1 cellular context compared by ENCODE assay signal in genomic region chr9:107794259-107794658, GRCh38.
TF ChIP-seq lines count a peak whose summit lies in the region.

No MANE protein-coding gene starts in this region.

TF ChIP-seq in K562, 482 proteins besides CTCF, POLR2A, EP300 and RAD21 (continued from another document and continues in another):
- TF ChIP-seq SMC3 (conservative IDR thresholded peaks at IDR 0.05; ENCODE audit: insufficient read depth, low read depth, low read length): no peak
- TF ChIP-seq SP2 (IDR thresholded peaks at IDR 0.05; ENCODE audit: extremely low read depth, low read depth, low read length, poor library complexity, severe bottlenecking): no peak
- TF ChIP-seq ZNF12 (CRISPR knock-in tag; IDR thresholded peaks at IDR 0.05): no peak
- no peak for TF ChIP-seq MBD1 (CRISPR knock-in tag; IDR thresholded peaks at IDR 0.05)
- TF ChIP-seq, protein P1, sequence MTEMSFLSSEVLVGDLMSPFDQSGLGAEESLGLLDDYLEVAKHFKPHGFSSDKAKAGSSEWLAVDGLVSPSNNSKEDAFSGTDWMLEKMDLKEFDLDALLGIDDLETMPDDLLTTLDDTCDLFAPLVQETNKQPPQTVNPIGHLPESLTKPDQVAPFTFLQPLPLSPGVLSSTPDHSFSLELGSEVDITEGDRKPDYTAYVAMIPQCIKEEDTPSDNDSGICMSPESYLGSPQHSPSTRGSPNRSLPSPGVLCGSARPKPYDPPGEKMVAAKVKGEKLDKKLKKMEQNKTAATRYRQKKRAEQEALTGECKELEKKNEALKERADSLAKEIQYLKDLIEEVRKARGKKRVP (CRISPR knock-in tag; IDR thresholded peaks at IDR 0.05): no peak
- no peak for TF ChIP-seq CHCHD3 (CRISPR knock-in tag; IDR thresholded peaks at IDR 0.05)
- TF ChIP-seq E2F5 (CRISPR knock-in tag; IDR thresholded peaks at IDR 0.05): no peak
- peak in 1 of 2 experiments; percentile 64; a peak in 1 of 4 replicates for TF ChIP-seq ZNF639 (CRISPR knock-in tag; conservative IDR thresholded peaks at IDR 0.05 in 1 of 2, IDR thresholded peaks at IDR 0.05 in 1 of 2)
- TF ChIP-seq ZFX (CRISPR knock-in tag; IDR thresholded peaks at IDR 0.05): no peak
- TF ChIP-seq SOX6 (IDR thresholded peaks at IDR 0.05): peak; percentile 83
- TF ChIP-seq ZNF57 (CRISPR knock-in tag; IDR thresholded peaks at IDR 0.05): no peak
- no peak for TF ChIP-seq MYBL2 (IDR thresholded peaks at IDR 0.05; ENCODE audit: low read depth)
- no peak for TF ChIP-seq MYBL2 (CRISPR knock-in tag; IDR thresholded peaks at IDR 0.05; ENCODE audit: borderline replicate concordance)
- no peak for TF ChIP-seq STAT6 (CRISPR knock-in tag; IDR thresholded peaks at IDR 0.05)
- no peak for TF ChIP-seq ESRRB (CRISPR knock-in tag; IDR thresholded peaks at IDR 0.05; ENCODE audit: borderline replicate concordance)
- no peak for TF ChIP-seq NEUROD1 (IDR thresholded peaks at IDR 0.05; ENCODE audit: borderline replicate concordance, low read depth, low read length, partially characterized antibody)
- TF ChIP-seq, protein P2, sequence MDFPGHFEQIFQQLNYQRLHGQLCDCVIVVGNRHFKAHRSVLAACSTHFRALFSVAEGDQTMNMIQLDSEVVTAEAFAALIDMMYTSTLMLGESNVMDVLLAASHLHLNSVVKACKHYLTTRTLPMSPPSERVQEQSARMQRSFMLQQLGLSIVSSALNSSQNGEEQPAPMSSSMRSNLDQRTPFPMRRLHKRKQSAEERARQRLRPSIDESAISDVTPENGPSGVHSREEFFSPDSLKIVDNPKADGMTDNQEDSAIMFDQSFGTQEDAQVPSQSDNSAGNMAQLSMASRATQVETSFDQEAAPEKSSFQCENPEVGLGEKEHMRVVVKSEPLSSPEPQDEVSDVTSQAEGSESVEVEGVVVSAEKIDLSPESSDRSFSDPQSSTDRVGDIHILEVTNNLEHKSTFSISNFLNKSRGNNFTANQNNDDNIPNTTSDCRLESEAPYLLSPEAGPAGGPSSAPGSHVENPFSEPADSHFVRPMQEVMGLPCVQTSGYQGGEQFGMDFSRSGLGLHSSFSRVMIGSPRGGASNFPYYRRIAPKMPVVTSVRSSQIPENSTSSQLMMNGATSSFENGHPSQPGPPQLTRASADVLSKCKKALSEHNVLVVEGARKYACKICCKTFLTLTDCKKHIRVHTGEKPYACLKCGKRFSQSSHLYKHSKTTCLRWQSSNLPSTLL (IDR thresholded peaks at IDR 0.05): no peak
- no peak for TF ChIP-seq XRCC4 (IDR thresholded peaks at IDR 0.05; ENCODE audit: extremely low read depth, insufficient read depth, insufficient read length)
- TF ChIP-seq ZNF75A (CRISPR knock-in tag; IDR thresholded peaks at IDR 0.05): no peak
- peak; percentile 9; the same call in 1 of the 2 replicates for TF ChIP-seq RB1 (IDR thresholded peaks at IDR 0.05; ENCODE audit: low read depth)
- TF ChIP-seq ZNF395 (CRISPR knock-in tag; IDR thresholded peaks at IDR 0.05): peak; percentile 70; the same call in 1 of the 2 replicates
- TF ChIP-seq BRD9 (IDR thresholded peaks at IDR 0.05; ENCODE audit: low read depth, partially characterized antibody): peak; percentile 26
- peak; percentile 97 for TF ChIP-seq TCF3 (CRISPR knock-in tag; IDR thresholded peaks at IDR 0.05)
- no peak for TF ChIP-seq MCM3 (IDR thresholded peaks at IDR 0.05)
- no peak for TF ChIP-seq RAD51 (IDR thresholded peaks at IDR 0.05; ENCODE audit: borderline replicate concordance, low read depth)
- TF ChIP-seq USF2 (CRISPR knock-in tag; IDR thresholded peaks at IDR 0.05): no peak
- TF ChIP-seq MITF (IDR thresholded peaks at IDR 0.05): no peak
- TF ChIP-seq, protein P3, sequence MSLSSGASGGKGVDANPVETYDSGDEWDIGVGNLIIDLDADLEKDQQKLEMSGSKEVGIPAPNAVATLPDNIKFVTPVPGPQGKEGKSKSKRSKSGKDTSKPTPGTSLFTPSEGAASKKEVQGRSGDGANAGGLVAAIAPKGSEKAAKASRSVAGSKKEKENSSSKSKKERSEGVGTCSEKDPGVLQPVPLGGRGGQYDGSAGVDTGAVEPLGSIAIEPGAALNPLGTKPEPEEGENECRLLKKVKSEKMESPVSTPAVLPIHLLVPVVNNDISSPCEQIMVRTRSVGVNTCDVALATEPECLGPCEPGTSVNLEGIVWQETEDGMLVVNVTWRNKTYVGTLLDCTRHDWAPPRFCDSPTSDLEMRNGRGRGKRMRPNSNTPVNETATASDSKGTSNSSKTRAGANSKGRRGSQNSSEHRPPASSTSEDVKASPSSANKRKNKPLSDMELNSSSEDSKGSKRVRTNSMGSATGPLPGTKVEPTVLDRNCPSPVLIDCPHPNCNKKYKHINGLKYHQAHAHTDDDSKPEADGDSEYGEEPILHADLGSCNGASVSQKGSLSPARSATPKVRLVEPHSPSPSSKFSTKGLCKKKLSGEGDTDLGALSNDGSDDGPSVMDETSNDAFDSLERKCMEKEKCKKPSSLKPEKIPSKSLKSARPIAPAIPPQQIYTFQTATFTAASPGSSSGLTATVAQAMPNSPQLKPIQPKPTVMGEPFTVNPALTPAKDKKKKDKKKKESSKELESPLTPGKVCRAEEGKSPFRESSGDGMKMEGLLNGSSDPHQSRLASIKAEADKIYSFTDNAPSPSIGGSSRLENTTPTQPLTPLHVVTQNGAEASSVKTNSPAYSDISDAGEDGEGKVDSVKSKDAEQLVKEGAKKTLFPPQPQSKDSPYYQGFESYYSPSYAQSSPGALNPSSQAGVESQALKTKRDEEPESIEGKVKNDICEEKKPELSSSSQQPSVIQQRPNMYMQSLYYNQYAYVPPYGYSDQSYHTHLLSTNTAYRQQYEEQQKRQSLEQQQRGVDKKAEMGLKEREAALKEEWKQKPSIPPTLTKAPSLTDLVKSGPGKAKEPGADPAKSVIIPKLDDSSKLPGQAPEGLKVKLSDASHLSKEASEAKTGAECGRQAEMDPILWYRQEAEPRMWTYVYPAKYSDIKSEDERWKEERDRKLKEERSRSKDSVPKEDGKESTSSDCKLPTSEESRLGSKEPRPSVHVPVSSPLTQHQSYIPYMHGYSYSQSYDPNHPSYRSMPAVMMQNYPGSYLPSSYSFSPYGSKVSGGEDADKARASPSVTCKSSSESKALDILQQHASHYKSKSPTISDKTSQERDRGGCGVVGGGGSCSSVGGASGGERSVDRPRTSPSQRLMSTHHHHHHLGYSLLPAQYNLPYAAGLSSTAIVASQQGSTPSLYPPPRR (CRISPR knock-in tag; IDR thresholded peaks at IDR 0.05; ENCODE audit: borderline replicate concordance): no peak
- TF ChIP-seq ZFP36 (IDR thresholded peaks at IDR 0.05; ENCODE audit: low read depth, low read length, partially characterized antibody): no peak
- peak; percentile 97 for TF ChIP-seq TEAD4 (IDR thresholded peaks at IDR 0.05; ENCODE audit: low read length)
- no peak for TF ChIP-seq TEAD4 (CRISPR knock-in tag; IDR thresholded peaks at IDR 0.05; ENCODE audit: borderline replicate concordance)
- TF ChIP-seq NCOA1 (IDR thresholded peaks at IDR 0.05; ENCODE audit: low read depth): peak; percentile 60; the same call in 1 of the 2 replicates
- no peak for TF ChIP-seq KLF10 (CRISPR knock-in tag; IDR thresholded peaks at IDR 0.05)
- TF ChIP-seq, protein P4, sequence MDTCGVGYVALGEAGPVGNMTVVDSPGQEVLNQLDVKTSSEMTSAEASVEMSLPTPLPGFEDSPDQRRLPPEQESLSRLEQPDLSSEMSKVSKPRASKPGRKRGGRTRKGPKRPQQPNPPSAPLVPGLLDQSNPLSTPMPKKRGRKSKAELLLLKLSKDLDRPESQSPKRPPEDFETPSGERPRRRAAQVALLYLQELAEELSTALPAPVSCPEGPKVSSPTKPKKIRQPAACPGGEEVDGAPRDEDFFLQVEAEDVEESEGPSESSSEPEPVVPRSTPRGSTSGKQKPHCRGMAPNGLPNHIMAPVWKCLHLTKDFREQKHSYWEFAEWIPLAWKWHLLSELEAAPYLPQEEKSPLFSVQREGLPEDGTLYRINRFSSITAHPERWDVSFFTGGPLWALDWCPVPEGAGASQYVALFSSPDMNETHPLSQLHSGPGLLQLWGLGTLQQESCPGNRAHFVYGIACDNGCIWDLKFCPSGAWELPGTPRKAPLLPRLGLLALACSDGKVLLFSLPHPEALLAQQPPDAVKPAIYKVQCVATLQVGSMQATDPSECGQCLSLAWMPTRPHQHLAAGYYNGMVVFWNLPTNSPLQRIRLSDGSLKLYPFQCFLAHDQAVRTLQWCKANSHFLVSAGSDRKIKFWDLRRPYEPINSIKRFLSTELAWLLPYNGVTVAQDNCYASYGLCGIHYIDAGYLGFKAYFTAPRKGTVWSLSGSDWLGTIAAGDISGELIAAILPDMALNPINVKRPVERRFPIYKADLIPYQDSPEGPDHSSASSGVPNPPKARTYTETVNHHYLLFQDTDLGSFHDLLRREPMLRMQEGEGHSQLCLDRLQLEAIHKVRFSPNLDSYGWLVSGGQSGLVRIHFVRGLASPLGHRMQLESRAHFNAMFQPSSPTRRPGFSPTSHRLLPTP (IDR thresholded peaks at IDR 0.05; ENCODE audit: borderline replicate concordance, extremely low read depth, insufficient read length): no peak
- TF ChIP-seq PHTF2 (CRISPR knock-in tag; IDR thresholded peaks at IDR 0.05): no peak
- no peak for TF ChIP-seq ZBTB1 (CRISPR knock-in tag; IDR thresholded peaks at IDR 0.05; ENCODE audit: borderline replicate concordance, low read depth)
- peak; percentile 20; the same call in 1 of the 2 replicates for TF ChIP-seq ATF7 (IDR thresholded peaks at IDR 0.05)
